In genomic region chr12:12877145-12877544, GRCh38 we compare ENCODE assay signal across 1 cellular context.
TF ChIP-seq lines count a peak whose summit lies in the region.

No MANE protein-coding gene starts in this region.

TF ChIP-seq in HCT116, 20 proteins besides CTCF, POLR2A, EP300 and RAD21:
- no peak for TF ChIP-seq EZH2phosphoT487 (IDR thresholded peaks at IDR 0.05; ENCODE audit: borderline replicate concordance)
- TF ChIP-seq EGR1 (IDR thresholded peaks at IDR 0.05; ENCODE audit: low read depth): no peak
- TF ChIP-seq ZBTB33 (IDR thresholded peaks at IDR 0.05; ENCODE audit: extremely low read depth, insufficient replicate concordance, low read length): no peak
- TF ChIP-seq REST (IDR thresholded peaks at IDR 0.05; ENCODE audit: low read depth): no peak
- no peak for TF ChIP-seq SRF (IDR thresholded peaks at IDR 0.05; ENCODE audit: low read depth)
- TF ChIP-seq MAX (IDR thresholded peaks at IDR 0.05): no peak
- TF ChIP-seq SP1 (IDR thresholded peaks at IDR 0.05; ENCODE audit: low read depth): no peak
- no peak for TF ChIP-seq TCF7L2 (IDR thresholded peaks at IDR 0.05; ENCODE audit: borderline replicate concordance, extremely low read depth, insufficient read depth, insufficient read length)
- no peak for TF ChIP-seq FOSL1 (IDR thresholded peaks at IDR 0.05; ENCODE audit: low read depth)
- TF ChIP-seq SIN3A (IDR thresholded peaks at IDR 0.05; ENCODE audit: low read depth): no peak
- TF ChIP-seq ZNF274 (IDR thresholded peaks at IDR 0.05; ENCODE audit: low read depth, low read length): no peak
- no peak for TF ChIP-seq YY1 (IDR thresholded peaks at IDR 0.05; ENCODE audit: extremely low read depth, insufficient replicate concordance, low read depth, low read length)
- no peak for TF ChIP-seq ELF1 (IDR thresholded peaks at IDR 0.05; ENCODE audit: borderline replicate concordance, low read depth)
- TF ChIP-seq CEBPB (IDR thresholded peaks at IDR 0.05; ENCODE audit: low read depth): no peak
- TF ChIP-seq ATF3 (IDR thresholded peaks at IDR 0.05): no peak
